Comparison of ENCODE assay signal across 8 cellular contexts in genomic region chr16:23509763-23510153, GRCh38. TPM values are rescaled to one million over a fixed set of nuclear protein-coding genes. Genes with fewer than 3 reads are reported as not detected.
DNase-seq lines count a peak whose midpoint lies in the region; ATAC-seq, FAIRE-seq and TF ChIP-seq lines count a peak whose summit lies in the region.

No MANE protein-coding gene starts in this region.

- no peak for FAIRE-seq in pancreas (lab: Jason Lieb, UNC)

- no peaks in the 10 kb centered on the region for H3K27me3 Mint-ChIP-seq in activated T-helper 2 cell treated with anti-CD3 and anti-CD28 coated beads, Interferon-gamma antibody, Interleukin-2, Interleukin-4, amounts not matched to agents 10 μg/mL and 5 μg/mL and 100 μg/mL, durations not matched to agents 14 hours and 24 hours and 36 hours (ENCODE audit: low read depth)

- no peaks in the 10 kb centered on the region for H3K27me3 ChIP-seq in pancreas

- intact Hi-C loops in activated T-helper 2 cell treated with anti-CD3 and anti-CD28 coated beads, Interferon-gamma antibody, Interleukin-2, Interleukin-4, amounts not matched to agents 10 μg/mL and 5 μg/mL and 100 μg/mL, durations not matched to agents 14 hours and 24 hours and 36 hours (cut with micrococcal nuclease): loop anchor here (1.0 to 10.0 kb wide), 5 partner anchors 48 to 163 kb away; partner anchors contain the start of genes COG7, DCTN5, EARS2 and NDUFAB1
- intact Hi-C loops in pancreas (cut with DNase I): no loop called here

- H3K4me1 Mint-ChIP-seq in activated T-helper 2 cell treated with anti-CD3 and anti-CD28 coated beads, Interferon-gamma antibody, Interleukin-2, Interleukin-4, amounts not matched to agents 10 μg/mL and 5 μg/mL and 100 μg/mL, durations not matched to agents 14 hours and 24 hours and 36 hours (ENCODE audit: low read depth): peaks cover 56% of the 10 kb centered on the region

- peak overlapping the region; percentile 90 for H3K27ac Mint-ChIP-seq in activated T-helper 2 cell treated with anti-CD3 and anti-CD28 coated beads, Interferon-gamma antibody, Interleukin-2, Interleukin-4, amounts not matched to agents 10 μg/mL and 5 μg/mL and 100 μg/mL, durations not matched to agents 14 hours and 24 hours and 36 hours

- H3K4me1 ChIP-seq in pancreas: peaks cover 4 to 29% (median 10%) of the 10 kb centered on the region in 3 donors

- peak; percentile 6 for ATAC-seq in GM19438 (IDR thresholded peaks at IDR 0.05; ENCODE audit: low read depth, unreplicated experiment)
- peak; percentile 30 to 48 (median 35) for ATAC-seq in pancreas
- no peak for ATAC-seq in GM18517 (IDR thresholded peaks at IDR 0.05; ENCODE audit: unreplicated experiment)

- peak overlapping the region; percentile 91 for H3K4me3 Mint-ChIP-seq in activated T-helper 2 cell treated with anti-CD3 and anti-CD28 coated beads, Interferon-gamma antibody, Interleukin-2, Interleukin-4, amounts not matched to agents 10 μg/mL and 5 μg/mL and 100 μg/mL, durations not matched to agents 14 hours and 24 hours and 36 hours (ENCODE audit: low read depth)

- no peak for DNase-seq in AG04449 (ENCODE audit: low read depth, low spot score)
- DNase-seq in NB4 (ENCODE audit: low read depth): peak; percentile 69
- peak; percentile 24 for DNase-seq in activated T-helper 2 cell treated with anti-CD3 and anti-CD28 coated beads, Interferon-gamma antibody, Interleukin-2, Interleukin-4, amounts not matched to agents 10 μg/mL and 5 μg/mL and 100 μg/mL, durations not matched to agents 14 hours and 24 hours and 36 hours (ENCODE audit: low spot score)
- DNase-seq in glomerular visceral epithelial cell (ENCODE audit: extremely low spot score): peak; percentile 28
- peak in 2 of 6 donors; percentile 40 for DNase-seq in pancreas
- DNase-seq in NCI-H2081 (lab: John Stamatoyannopoulos, UW): no peak

- no peaks in the 10 kb centered on the region for H3K9me3 Mint-ChIP-seq in activated T-helper 2 cell treated with anti-CD3 and anti-CD28 coated beads, Interferon-gamma antibody, Interleukin-2, Interleukin-4, amounts not matched to agents 10 μg/mL and 5 μg/mL and 100 μg/mL, durations not matched to agents 14 hours and 24 hours and 36 hours

- H3K36me3 Mint-ChIP-seq in activated T-helper 2 cell treated with anti-CD3 and anti-CD28 coated beads, Interferon-gamma antibody, Interleukin-2, Interleukin-4, amounts not matched to agents 10 μg/mL and 5 μg/mL and 100 μg/mL, durations not matched to agents 14 hours and 24 hours and 36 hours (ENCODE audit: low read depth): peaks cover 36% of the 10 kb centered on the region

- H3K9me3 ChIP-seq in pancreas: no peaks in the 10 kb centered on the region

- CTCF ChIA-PET in AG04449 (lab: Yijun Ruan, JAX): interaction anchor here (1.0 to 1.8 kb wide), 3 partner anchors 49 to 87 kb away, joined by 3 to 7 read pairs (median 4); no protein-coding TSS in a partner anchor

- H3K4me3 ChIP-seq in AG04449 (ENCODE audit: low read depth, low read length) (peak overlapping the region; percentile 77), NB4 (ENCODE audit: low read depth, low read length) (peak overlapping the region; percentile 95), pancreas (peak overlapping the region; percentile 80 to 96 (median 92))

- POLR2A ChIA-PET in AG04449 (lab: Yijun Ruan, JAX): interaction anchor here (1.3 kb wide), 1 partner anchor 30 kb away, joined by 5 read pairs; no protein-coding TSS in a partner anchor

- no peak for TF ChIP-seq CTCF in AG04449 (IDR thresholded peaks at IDR 0.05; ENCODE audit: insufficient read depth, low read length, missing control alignments)
- no peak for TF ChIP-seq CTCF in NB4 (IDR thresholded peaks at IDR 0.05; ENCODE audit: low read depth, low read length)
- no peak for TF ChIP-seq CTCF in pancreas (IDR thresholded peaks at IDR 0.05)

- H3K27ac ChIP-seq in pancreas: peak overlapping the region; percentile 85 to 92 (median 88)

- peaks cover 0 to 3% (median 0%) of the 10 kb centered on the region in 3 donors for H3K36me3 ChIP-seq in pancreas

- TF ChIP-seq POLR2A in NB4 (IDR thresholded peaks at IDR 0.05; ENCODE audit: extremely low read depth, insufficient read length): no peak

- 1% methylated on average over 13 to 17 of the region's 17 CpGs for WGBS in pancreas, 2 donors

RNA-seq across cellular contexts. Expression of gene GGA2, which starts 0.5 kb away (rescaled TPM):
- total RNA-seq in activated T-helper 2 cell treated with anti-CD3 and anti-CD28 coated beads, Interferon-gamma antibody, Interleukin-2, Interleukin-4, amounts not matched to agents 10 μg/mL and 5 μg/mL and 100 μg/mL, durations not matched to agents 14 hours and 24 hours and 36 hours: 108 and 110 TPM in 2 replicates
- 10 to 100 TPM; 47.4 to 93.3 (median 83.2) TPM for total RNA-seq in pancreas
- polyA plus RNA-seq in pancreas: 10 to 100 TPM; 42.4 to 53.3 TPM

RNA-seq across cellular contexts. Expression of gene EARS2, which starts 47.4 kb away (rescaled TPM):
- 25.3 and 26.6 TPM in 2 replicates for total RNA-seq in activated T-helper 2 cell treated with anti-CD3 and anti-CD28 coated beads, Interferon-gamma antibody, Interleukin-2, Interleukin-4, amounts not matched to agents 10 μg/mL and 5 μg/mL and 100 μg/mL, durations not matched to agents 14 hours and 24 hours and 36 hours
- total RNA-seq in pancreas: 10 to 100 TPM in 4 of 6 donors, 1 to 10 TPM in 2; 8.2 to 11.2 (median 10.9) TPM
- polyA plus RNA-seq in pancreas: 10 to 100 TPM in 1 of 2 donors, 1 to 10 TPM in 1; 9.1 to 11.6 TPM

RNA-seq across cellular contexts. Expression of gene UBFD1, which starts 47.8 kb away (rescaled TPM):
- total RNA-seq in activated T-helper 2 cell treated with anti-CD3 and anti-CD28 coated beads, Interferon-gamma antibody, Interleukin-2, Interleukin-4, amounts not matched to agents 10 μg/mL and 5 μg/mL and 100 μg/mL, durations not matched to agents 14 hours and 24 hours and 36 hours: 57.7 and 62.5 TPM in 2 replicates
- 10 to 100 TPM; 15.6 to 38.2 (median 20.4) TPM for total RNA-seq in pancreas
- 1 to 10 TPM; 5.9 to 8.7 TPM for polyA plus RNA-seq in pancreas

RNA-seq across cellular contexts. Expression of gene COG7, which starts 56.8 kb away (rescaled TPM):
- total RNA-seq in activated T-helper 2 cell treated with anti-CD3 and anti-CD28 coated beads, Interferon-gamma antibody, Interleukin-2, Interleukin-4, amounts not matched to agents 10 μg/mL and 5 μg/mL and 100 μg/mL, durations not matched to agents 14 hours and 24 hours and 36 hours: 23.8 and 24.2 TPM in 2 replicates
- 10 to 100 TPM in 1 of 6 donors, 1 to 10 TPM in 5; 5.9 to 13.6 (median 8.0) TPM for total RNA-seq in pancreas
- 10 to 100 TPM; 21.8 to 34.0 TPM for polyA plus RNA-seq in pancreas

Comparison
In these comparisons a context has a peak if more than half of its experiments do, and no peak if none do; other contexts are left out.
1. DNase-seq: peak in NB4 (single experiment), activated T-helper 2 cell treated with anti-CD3 and anti-CD28 coated beads, Interferon-gamma antibody, Interleukin-2, Interleukin-4, amounts not matched to agents 10 μg/mL and 5 μg/mL and 100 μg/mL, durations not matched to agents 14 hours and 24 hours and 36 hours (single experiment) and glomerular visceral epithelial cell (single experiment); none in AG04449 (single experiment) and NCI-H2081 (0 of 2).
2. Peak in every context shown above with its lines, with median percentiles within 50 percentile points of each other: H3K4me3 ChIP-seq.